1 cellular context compared by ENCODE assay signal in genomic region chr1:183993132-183993531, GRCh38.
TF ChIP-seq lines count a peak whose summit lies in the region.

No MANE protein-coding gene starts in this region.

TF ChIP-seq in K562, 482 proteins besides CTCF, POLR2A, EP300 and RAD21 (continued from another document and continues in another):
- TF ChIP-seq IRF9 (tag; IDR thresholded peaks at IDR 0.05) (no peak), GABPB2 (CRISPR knock-in tag; conservative IDR thresholded peaks at IDR 0.05) (no peak), BRCA1 (IDR thresholded peaks at IDR 0.05) (no peak), BRCA1 (CRISPR knock-in tag; IDR thresholded peaks at IDR 0.05) (no peak), ZNF124 (CRISPR knock-in tag; IDR thresholded peaks at IDR 0.05) (no peak), TAL1 (IDR thresholded peaks at IDR 0.05) (peak; percentile 71), FUS (optimal IDR thresholded peaks at IDR 0.05; ENCODE audit: low read depth, low read length) (no peak), ZNF3 (CRISPR knock-in tag; IDR thresholded peaks at IDR 0.05) (no peak), TAF9B (IDR thresholded peaks at IDR 0.05; ENCODE audit: partially characterized antibody) (no peak), ARID1B (IDR thresholded peaks at IDR 0.05) (peak; percentile 87), ZBTB34 (CRISPR knock-in tag; IDR thresholded peaks at IDR 0.05) (0 out of 2 replicates have a peak, but pooled peaks have one; percentile 24), GABPA (tag; conservative IDR thresholded peaks at IDR 0.05; ENCODE audit: low read depth) (peak; percentile 69), ZNF311 (CRISPR knock-in tag; IDR thresholded peaks at IDR 0.05) (peak; percentile 33; the same call in 1 of the 2 replicates), STAT5B (CRISPR knock-in tag; IDR thresholded peaks at IDR 0.05) (no peak), SRSF1 (IDR thresholded peaks at IDR 0.05; ENCODE audit: low read depth, low read length) (no peak), ELK3 (CRISPR knock-in tag; IDR thresholded peaks at IDR 0.05) (no peak), TFAM (CRISPR knock-in tag; conservative IDR thresholded peaks at IDR 0.05) (no peak), MYNN (IDR thresholded peaks at IDR 0.05) (no peak), MYNN (CRISPR knock-in tag; IDR thresholded peaks at IDR 0.05) (no peak), FOXA1 (IDR thresholded peaks at IDR 0.05; ENCODE audit: borderline replicate concordance) (no peak), LEF1 (IDR thresholded peaks at IDR 0.05) (peak; percentile 96), CREB5 (CRISPR knock-in tag; IDR thresholded peaks at IDR 0.05) (no peak), ZNF449 (CRISPR knock-in tag; IDR thresholded peaks at IDR 0.05) (no peak), ELF2 (CRISPR knock-in tag; IDR thresholded peaks at IDR 0.05) (peak; percentile 59; the same call in 1 of the 2 replicates), ZNF384 (IDR thresholded peaks at IDR 0.05; ENCODE audit: low read depth, low read length) (no peak), TAF1 (IDR thresholded peaks at IDR 0.05; ENCODE audit: control insufficient read depth, extremely low read depth, insufficient read depth, low read length, severe bottlenecking) (no peak), ZC3H4 (CRISPR knock-in tag; IDR thresholded peaks at IDR 0.05; ENCODE audit: borderline replicate concordance) (no peak), CTBP1 (IDR thresholded peaks at IDR 0.05; ENCODE audit: borderline replicate concordance) (peak; percentile 64; the same call in 1 of the 2 replicates), ZNF318 (IDR thresholded peaks at IDR 0.05; ENCODE audit: borderline replicate concordance in 1 of 2, low read depth in 1 of 2) (peak in 1 of 2 experiments; percentile 67; a peak in 1 of 4 replicates), POLR2H (tag; IDR thresholded peaks at IDR 0.05; ENCODE audit: low read depth) (peak; percentile 52; the same call in 1 of the 2 replicates), ID3 (CRISPR knock-in tag; IDR thresholded peaks at IDR 0.05) (no peak), ID3 (tag; IDR thresholded peaks at IDR 0.05) (no peak), CREM (IDR thresholded peaks at IDR 0.05; ENCODE audit: low read depth) (peak; percentile 38; the same call in 1 of the 2 replicates), MTA3 (IDR thresholded peaks at IDR 0.05; ENCODE audit: borderline replicate concordance) (0 out of 2 replicates have a peak, but pooled peaks have one; percentile 23), PTRF (tag; IDR thresholded peaks at IDR 0.05) (no peak), ZNF133 (CRISPR knock-in tag; IDR thresholded peaks at IDR 0.05) (no peak), FOXA3 (CRISPR knock-in tag; conservative IDR thresholded peaks at IDR 0.05 in 1 of 2, IDR thresholded peaks at IDR 0.05 in 1 of 2) (peak; percentile 40 to 76; a peak in 3 of 4 replicates), KLF16 (IDR thresholded peaks at IDR 0.05) (peak; percentile 85), ZNF766 (CRISPR knock-in tag; conservative IDR thresholded peaks at IDR 0.05) (no peak), PML (IDR thresholded peaks at IDR 0.05; ENCODE audit: low read length) (peak; percentile 56; the same call in 1 of the 2 replicates), SMARCB1 (IDR thresholded peaks at IDR 0.05; ENCODE audit: insufficient read length, low read depth) (no peak), ATF1 (CRISPR knock-in tag; IDR thresholded peaks at IDR 0.05) (no peak), ATF1 (tag; IDR thresholded peaks at IDR 0.05) (no peak), DPF2 (IDR thresholded peaks at IDR 0.05) (peak; percentile 73), RAD51 (IDR thresholded peaks at IDR 0.05; ENCODE audit: borderline replicate concordance, low read depth) (no peak), TCF7 (IDR thresholded peaks at IDR 0.05; ENCODE audit: borderline replicate concordance) (peak; percentile 98), ZFP1 (CRISPR knock-in tag; IDR thresholded peaks at IDR 0.05) (no peak), POLR2AphosphoS2 (IDR thresholded peaks at IDR 0.05; ENCODE audit: low read length) (no peak), SOX6 (IDR thresholded peaks at IDR 0.05) (peak; percentile 86), NFE2 (IDR thresholded peaks at IDR 0.05; ENCODE audit: low read depth) (no peak), ZNF316 (IDR thresholded peaks at IDR 0.05) (no peak), THRAP3 (IDR thresholded peaks at IDR 0.05; ENCODE audit: borderline replicate concordance) (no peak), CHD4 (IDR thresholded peaks at IDR 0.05; ENCODE audit: insufficient read depth, insufficient replicate concordance, low read depth, low read length, poor library complexity, severe bottlenecking) (peak; percentile 68), JUND (IDR thresholded peaks at IDR 0.05; ENCODE audit: borderline replicate concordance, low read depth, low read length) (peak; percentile 77; the same call in 1 of the 2 replicates), JUND (tag; IDR thresholded peaks at IDR 0.05; ENCODE audit: borderline replicate concordance, low read depth, low read length) (peak; percentile 42; the same call in 1 of the 3 replicates), CXXC5 (CRISPR knock-in tag; IDR thresholded peaks at IDR 0.05) (no peak), RCOR1 (IDR thresholded peaks at IDR 0.05; ENCODE audit: borderline replicate concordance in 1 of 2, low read depth in 2 of 2, low read length in 2 of 2) (peak in 1 of 2 experiments; percentile 97; a peak in 3 of 4 replicates), ERF (CRISPR knock-in tag; IDR thresholded peaks at IDR 0.05) (0 out of 2 replicates have a peak, but pooled peaks have one; percentile 25), FOXM1 (IDR thresholded peaks at IDR 0.05; ENCODE audit: low read depth) (peak; percentile 51; the same call in 1 of the 2 replicates), FOXM1 (CRISPR knock-in tag; IDR thresholded peaks at IDR 0.05; ENCODE audit: low read depth) (no peak), ETV5 (CRISPR knock-in tag; IDR thresholded peaks at IDR 0.05; ENCODE audit: low read depth) (peak; percentile 83; the same call in 1 of the 2 replicates), CBX2 (IDR thresholded peaks at IDR 0.05; ENCODE audit: insufficient read depth, low read length, poor library complexity, severe bottlenecking) (no peak), ZC3H11A (IDR thresholded peaks at IDR 0.05; ENCODE audit: low read depth, low read length) (no peak)
